Comparison of ENCODE assay signal across 10 cellular contexts in the genomic region with DNA sequence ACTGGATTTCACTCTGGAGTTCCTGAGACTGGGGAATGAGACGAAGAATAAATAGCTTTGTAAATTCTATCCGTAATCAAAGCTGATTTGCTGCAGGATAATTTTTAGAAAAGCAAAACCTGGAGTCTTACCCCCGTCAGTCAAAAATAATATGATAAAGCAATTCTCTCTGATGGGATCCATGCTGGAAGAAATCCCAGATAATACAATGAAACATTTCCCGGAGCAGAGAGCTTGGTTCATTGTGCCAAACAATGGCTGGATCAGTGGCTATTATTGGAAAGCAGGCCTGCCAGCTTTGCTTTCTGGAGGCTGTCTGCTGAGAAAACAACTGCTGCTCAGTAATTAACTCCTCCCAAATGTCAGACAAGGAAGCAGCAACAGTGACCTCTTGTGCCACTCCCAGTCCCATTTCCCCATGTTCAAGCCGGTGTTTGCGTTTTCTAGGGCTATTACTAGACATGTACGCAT.
DNase-seq lines count a peak whose midpoint lies in the region; ATAC-seq and TF ChIP-seq lines count a peak whose summit lies in the region.
"Had no signal": no experiment of that assay in that cellular context is flagged by ENCODE, and none has a peak within 500 bp of the region (broad histone marks: within the 10 kb centered on the region; RNA-seq: fewer than 3 reads in every experiment).

No MANE protein-coding gene starts in this region.

- H3K36me3 ChIP-seq in Panc1 (ENCODE audit: control insufficient read depth, insufficient read depth, low read length) (no peaks in the 10 kb centered on the region), prostate gland (no peaks in the 10 kb centered on the region)

- no peak overlapping the region for H3K4me3 ChIP-seq in HFF-Myc (replicated peaks; ENCODE audit: low read depth, low read length)
- no peak overlapping the region for H3K4me3 ChIP-seq in Panc1 (ENCODE audit: low read depth in 2 of 2, low read length in 2 of 2)
- H3K4me3 ChIP-seq in prostate gland, result no peak overlapping the region

- 20% methylated on average over 7 of the region's 7 CpGs for WGBS in prostate gland

- CTCF ChIA-PET in Panc1 (lab: Charles Lee), result no interaction called here

- DNase-seq in HFF-Myc (ENCODE audit: extremely low read depth, low read depth) (no peak), Panc1 (ENCODE audit: low read depth, low spot score) (no peak), glutamatergic neuron (peak; percentile 46), prostate gland (ENCODE audit: low spot score) (peak; percentile 6), GDM1 (lab: John Stamatoyannopoulos, UW) (no peak), AML-193 (lab: John Stamatoyannopoulos, UW) (no peak)
- DNase-seq in activated CD4-positive, alpha-beta T cell treated with anti-CD3 and anti-CD28 coated beads, Interleukin-2, amount 50 U/mL, for 4 hours, result no peak
- no peak for DNase-seq in stimulated activated CD4-positive, alpha-beta T cell treated with anti-CD3 and anti-CD28 coated beads, Interleukin-12 subunit alpha, Interleukin-12 subunit beta, amount 100 ng/mL, for 4 hours
- DNase-seq: stimulated activated CD4-positive, alpha-beta T cell treated with anti-CD3 and anti-CD28 coated beads, Interleukin-1b, Interleukin-23, amount 100 ng/mL, for 48 hours had no signal

- no peaks in the 10 kb centered on the region for H3K4me1 Mint-ChIP-seq in glutamatergic neuron (ENCODE audit: low read depth, unreplicated experiment)

- H3K27ac Mint-ChIP-seq in glutamatergic neuron (ENCODE audit: unreplicated experiment), result peak overlapping the region; percentile 97

- TF ChIP-seq POLR2A in prostate gland (IDR thresholded peaks at IDR 0.05), result no peak

- POLR2A ChIA-PET in Panc1 (lab: Charles Lee), result no interaction called here

- BruUV-seq in Panc1 (replicated peaks; lab: Mats Ljungman, UMichigan), result no TSS peak

- H3K4me3 Mint-ChIP-seq in glutamatergic neuron (ENCODE audit: unreplicated experiment), result no peak overlapping the region

- in situ Hi-C loops in Panc1 (cut with HindIII; ENCODE audit: low pct_unique_long_range_greater_than_20kb, low sequenced_read_pairs), result no loop called here

- intact Hi-C loops in Panc1 (cut with micrococcal nuclease; ENCODE audit: unreplicated experiment), result no loop called here
- intact Hi-C loops in prostate gland (cut with DNase I), result no loop called here

- H3K27me3 Mint-ChIP-seq in glutamatergic neuron (ENCODE audit: unreplicated experiment), result no peaks in the 10 kb centered on the region

- TF ChIP-seq CTCF in HFF-Myc (IDR thresholded peaks at IDR 0.05; ENCODE audit: low read depth, low read length, missing control alignments), result peak; percentile 26
- TF ChIP-seq CTCF in Panc1 (IDR thresholded peaks at IDR 0.05), result peak; percentile 19
- TF ChIP-seq CTCF in glutamatergic neuron (IDR thresholded peaks at IDR 0.05; ENCODE audit: partially characterized antibody, unreplicated experiment), result no peak
- TF ChIP-seq CTCF in prostate gland (IDR thresholded peaks at IDR 0.05), result no peak

- no peak overlapping the region for H3K27ac ChIP-seq in Panc1 (ENCODE audit: low read length)
- H3K27ac ChIP-seq in prostate gland, result no peak overlapping the region
- H3K27ac ChIP-seq: HL-60 had no signal

- H3K9me3 ChIP-seq in Panc1 (ENCODE audit: control insufficient read depth, insufficient read depth, low read depth, low read length) (no peaks in the 10 kb centered on the region), prostate gland (no peaks in the 10 kb centered on the region)

- H3K27me3 ChIP-seq in Panc1 (ENCODE audit: control insufficient read depth, insufficient read depth, low read length) (no peaks in the 10 kb centered on the region), prostate gland (replicated peaks; ENCODE audit: insufficient read depth) (no peaks in the 10 kb centered on the region)

- no peak for ATAC-seq in Panc1

- H3K9me3 Mint-ChIP-seq in glutamatergic neuron (ENCODE audit: unreplicated experiment), result no peaks in the 10 kb centered on the region

- H3K4me1 ChIP-seq in Panc1 (ENCODE audit: control insufficient read depth, insufficient read depth, low read length) (no peaks in the 10 kb centered on the region), prostate gland (replicated peaks) (no peaks in the 10 kb centered on the region)

- no peaks in the 10 kb centered on the region for H3K36me3 Mint-ChIP-seq in glutamatergic neuron (ENCODE audit: unreplicated experiment)

Comparison
In these comparisons a context has a peak if more than half of its experiments do, and no peak if none do; other contexts are left out.
1. DNase-seq: peak in glutamatergic neuron (single experiment) and prostate gland (single experiment); none in HFF-Myc (single experiment), Panc1 (single experiment), activated CD4-positive, alpha-beta T cell treated with anti-CD3 and anti-CD28 coated beads, Interleukin-2, amount 50 U/mL, for 4 hours (0 of 2), GDM1 (single experiment), AML-193 (0 of 2) and stimulated activated CD4-positive, alpha-beta T cell treated with anti-CD3 and anti-CD28 coated beads, Interleukin-12 subunit alpha, Interleukin-12 subunit beta, amount 100 ng/mL, for 4 hours (single experiment).
2. CTCF ChIP-seq: peak in HFF-Myc (single experiment) and Panc1 (single experiment); none in glutamatergic neuron (single experiment) and prostate gland (0 of 4).